2 cellular contexts compared by ENCODE assay signal in genomic region chr1:77539510-77540142, GRCh38.
TF ChIP-seq lines count a peak whose summit lies in the region.

No MANE protein-coding gene starts in this region.

TF ChIP-seq in GM12878, 131 proteins besides CTCF, POLR2A, EP300 and RAD21:
- TF ChIP-seq PAX5 (IDR thresholded peaks at IDR 0.05; ENCODE audit: borderline replicate concordance, low read depth, low read length) (no peak), RUNX3 (IDR thresholded peaks at IDR 0.05; ENCODE audit: low read length) (0 out of 2 replicates have a peak, but pooled peaks have one; percentile 18)

TF ChIP-seq in HepG2, 621 proteins besides CTCF, POLR2A, EP300 and RAD21:
- no peak for TF ChIP-seq ZNF75D (CRISPR knock-in tag; IDR thresholded peaks at IDR 0.05; ENCODE audit: borderline replicate concordance)
- TF ChIP-seq ZNF687 (CRISPR knock-in tag; IDR thresholded peaks at IDR 0.05), result 0 out of 2 replicates have a peak, but pooled peaks have one; percentile 11
- TF ChIP-seq ZNF598 (CRISPR knock-in tag; IDR thresholded peaks at IDR 0.05; ENCODE audit: borderline replicate concordance), result 0 out of 2 replicates have a peak, but pooled peaks have one; percentile 23
- no peak for TF ChIP-seq ZNF414 (CRISPR knock-in tag; IDR thresholded peaks at IDR 0.05)
- TF ChIP-seq ZBTB42 (CRISPR knock-in tag; IDR thresholded peaks at IDR 0.05), result no peak
- no peak for TF ChIP-seq ZBTB7A (CRISPR knock-in tag; IDR thresholded peaks at IDR 0.05)
TF ChIP-seq in HepG2: peak in this region for 2.
